10 cellular contexts compared by ENCODE assay signal in the genomic region with DNA sequence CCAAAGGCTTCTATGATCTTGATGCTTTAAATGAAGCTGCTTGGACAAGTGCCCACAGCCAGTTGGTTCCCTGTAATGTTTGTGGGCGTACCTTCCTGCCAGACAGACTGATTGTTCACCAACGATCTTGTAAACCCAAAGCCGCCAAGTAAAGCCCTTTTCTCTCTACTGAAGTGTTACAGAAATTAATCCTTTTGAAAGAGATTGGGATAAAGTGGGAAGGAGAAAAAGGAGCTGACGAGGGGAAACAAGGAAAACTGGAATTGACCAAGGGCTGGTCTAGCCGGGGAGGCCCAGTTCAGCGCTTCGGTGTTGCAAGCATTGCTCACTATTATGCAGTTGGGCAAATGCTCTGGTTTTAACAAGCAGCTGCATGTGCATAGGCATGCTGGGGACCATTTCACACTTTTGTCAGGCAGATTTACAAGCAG. TPM values are rescaled to one million over a fixed set of nuclear protein-coding genes. Genes with fewer than 3 reads are reported as not detected.
DNase-seq lines count a peak whose midpoint lies in the region; ATAC-seq and TF ChIP-seq lines count a peak whose summit lies in the region.
"Had no signal": no experiment of that assay in that cellular context is flagged by ENCODE, and none has a peak within 500 bp of the region (broad histone marks: within the 10 kb centered on the region; RNA-seq: fewer than 3 reads in every experiment).

No MANE protein-coding gene starts in this region.

- peaks cover 51% of the 10 kb centered on the region for H3K4me1 Mint-ChIP-seq in chondrocyte (ENCODE audit: low read depth)
- H3K4me1 Mint-ChIP-seq in activated CD4-positive, alpha-beta T cell treated with anti-CD3 and anti-CD28 coated beads, Interleukin-2, amount 10 ng/mL, durations not matched to agents 7 days and 5 days = peaks cover 3% of the 10 kb centered on the region

- peaks cover 30% of the 10 kb centered on the region for H3K4me1 ChIP-seq in lower lobe of right lung
- peaks cover 4 to 11% of the 10 kb centered on the region in 2 donors for H3K4me1 ChIP-seq in uterus

- H3K36me3 Mint-ChIP-seq in chondrocyte (ENCODE audit: low read depth) = peaks cover 3% of the 10 kb centered on the region
- H3K36me3 Mint-ChIP-seq in activated CD4-positive, alpha-beta T cell treated with anti-CD3 and anti-CD28 coated beads, Interleukin-2, amount 10 ng/mL, durations not matched to agents 7 days and 5 days (ENCODE audit: low read depth) = no peaks in the 10 kb centered on the region

- H3K27me3 Mint-ChIP-seq in chondrocyte (ENCODE audit: low read depth) = no peaks in the 10 kb centered on the region
- peaks cover 3% of the 10 kb centered on the region for H3K27me3 Mint-ChIP-seq in activated CD4-positive, alpha-beta T cell treated with anti-CD3 and anti-CD28 coated beads, Interleukin-2, amount 10 ng/mL, durations not matched to agents 7 days and 5 days

- H3K4me3 Mint-ChIP-seq in chondrocyte (ENCODE audit: unreplicated experiment) = peak overlapping the region; percentile 47
- H3K4me3 Mint-ChIP-seq in activated CD4-positive, alpha-beta T cell treated with anti-CD3 and anti-CD28 coated beads, Interleukin-2, amount 10 ng/mL, durations not matched to agents 7 days and 5 days = no peak overlapping the region

- intact Hi-C loops in lower lobe of right lung (cut with DNase I) = no loop called here
- intact Hi-C loops in uterus (cut with DNase I; ENCODE audit: low total_unique reads) = no loop called here

- no peak for TF ChIP-seq POLR2A in uterus (IDR thresholded peaks at IDR 0.05)

- peaks cover 8% of the 10 kb centered on the region for H3K9me3 Mint-ChIP-seq in chondrocyte (ENCODE audit: low read depth)
- H3K9me3 Mint-ChIP-seq in activated CD4-positive, alpha-beta T cell treated with anti-CD3 and anti-CD28 coated beads, Interleukin-2, amount 10 ng/mL, durations not matched to agents 7 days and 5 days = no peaks in the 10 kb centered on the region

- H3K27ac Mint-ChIP-seq in chondrocyte (ENCODE audit: unreplicated experiment) = peak overlapping the region; percentile 88
- no peak overlapping the region for H3K27ac Mint-ChIP-seq in activated CD4-positive, alpha-beta T cell treated with anti-CD3 and anti-CD28 coated beads, Interleukin-2, amount 10 ng/mL, durations not matched to agents 7 days and 5 days

- H3K27ac ChIP-seq in lower lobe of right lung (peak overlapping the region; percentile 44), uterus (peak overlapping the region; percentile 39 to 69)

- no peaks in the 10 kb centered on the region for H3K27me3 ChIP-seq in lower lobe of right lung (ENCODE audit: low read depth)
- H3K27me3 ChIP-seq in uterus = no peaks in the 10 kb centered on the region
- H3K27me3 ChIP-seq: spleen had no signal

- CTCF ChIA-PET in activated CD4-positive, alpha-beta T cell treated with anti-CD3 and anti-CD28 coated beads, Interleukin-2, amount 10 ng/mL, durations not matched to agents 7 days and 5 days (lab: Charles Lee) = no interaction called here

- POLR2A ChIA-PET in activated CD4-positive, alpha-beta T cell treated with anti-CD3 and anti-CD28 coated beads, Interleukin-2, amount 10 ng/mL, durations not matched to agents 7 days and 5 days (lab: Charles Lee) = no interaction called here

- ATAC-seq in lower lobe of right lung (peak; percentile 65 to 67), GM21717 (IDR thresholded peaks at IDR 0.05; ENCODE audit: unreplicated experiment) (no peak)
- ATAC-seq in activated CD4-positive, CD25-positive, alpha-beta regulatory T cell treated with anti-CD3 and anti-CD28 coated beads, Interleukin-2, amount 50 U/mL, for 24 hours = no peak

- H3K4me3 ChIP-seq in lower lobe of right lung (no peak overlapping the region), uterus (no peak overlapping the region)
- H3K4me3 ChIP-seq: spleen had no signal

- no peak for TF ChIP-seq CTCF in chondrocyte (IDR thresholded peaks at IDR 0.05)
- TF ChIP-seq CTCF in lower lobe of right lung (IDR thresholded peaks at IDR 0.05) = no peak
- TF ChIP-seq CTCF in uterus (IDR thresholded peaks at IDR 0.05) = no peak

- H3K36me3 ChIP-seq in lower lobe of right lung = no peaks in the 10 kb centered on the region
- H3K36me3 ChIP-seq in uterus = no peaks in the 10 kb centered on the region
- H3K36me3 ChIP-seq: spleen had no signal

- peak; percentile 30 for DNase-seq in DMS79 treated with DMSO at 0.1 percent for 48 hours (lab: John Stamatoyannopoulos, UW)
- no peak for DNase-seq in DMS79 (lab: John Stamatoyannopoulos, UW)
- DNase-seq in chondrocyte (ENCODE audit: low spot score) = no peak
- no peak for DNase-seq in lower lobe of right lung
- peak; percentile 41 to 50 for DNase-seq in uterus
- DNase-seq in activated CD4-positive, alpha-beta T cell treated with anti-CD3 and anti-CD28 coated beads, Interleukin-2, amount 10 ng/mL, durations not matched to agents 7 days and 5 days = no peak
- DNase-seq: NK-92 treated with Interleukin-12 subunit alpha and Interleukin-12 subunit beta, amount 100 ng/mL, for 24 hours; spleen had no signal

- H3K9me3 ChIP-seq in lower lobe of right lung = no peaks in the 10 kb centered on the region
- no peaks in the 10 kb centered on the region for H3K9me3 ChIP-seq in uterus
- H3K9me3 ChIP-seq: spleen had no signal

RNA-seq across cellular contexts. Expression of gene ZNF474, which starts 53.2 kb away (rescaled TPM):
- total RNA-seq in chondrocyte = 0.25 to 1.2 TPM (median 0.33 TPM) in 3 replicates
- total RNA-seq in lower lobe of right lung = 2.2 TPM
- total RNA-seq in uterus = 1 to 10 TPM in 1 of 4 donors, under 1 TPM in 1, not detected in 2; 0.37 to 1.1 TPM
- not detected for total RNA-seq in activated CD4-positive, alpha-beta T cell treated with anti-CD3 and anti-CD28 coated beads, Interleukin-2, amount 10 ng/mL, durations not matched to agents 7 days and 5 days

Comparison
In these comparisons a context has a peak if more than half of its experiments do, and no peak if none do; other contexts are left out.
1. DNase-seq: peak in DMS79 treated with DMSO at 0.1 percent for 48 hours (single experiment) and uterus (2 of 2); none in DMS79 (single experiment), chondrocyte (single experiment), lower lobe of right lung (single experiment) and activated CD4-positive, alpha-beta T cell treated with anti-CD3 and anti-CD28 coated beads, Interleukin-2, amount 10 ng/mL, durations not matched to agents 7 days and 5 days (single experiment).
2. ATAC-seq: peak in lower lobe of right lung (2 of 2); none in GM21717 (single experiment) and activated CD4-positive, CD25-positive, alpha-beta regulatory T cell treated with anti-CD3 and anti-CD28 coated beads, Interleukin-2, amount 50 U/mL, for 24 hours (0 of 2).